Comparison of ENCODE assay signal across 9 cellular contexts in the genomic region with DNA sequence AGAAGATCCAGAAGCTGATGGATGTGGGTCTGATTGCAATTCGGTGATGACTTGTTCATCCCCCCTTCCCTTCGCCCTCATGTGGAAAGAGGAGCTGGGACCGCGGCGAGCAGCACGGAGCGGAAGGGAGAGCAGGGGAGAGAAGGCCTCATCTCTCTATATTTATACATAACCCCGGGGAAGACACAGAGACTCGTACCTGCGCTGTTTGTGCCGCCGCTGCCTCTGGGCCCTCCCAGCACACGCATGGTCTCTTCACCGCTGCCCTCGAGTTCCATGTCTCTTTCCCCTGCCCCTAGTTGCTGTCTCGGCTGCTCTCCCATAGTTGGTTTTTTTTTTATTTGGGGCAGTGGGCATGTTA. TPM values are rescaled to one million over a fixed set of nuclear protein-coding genes. Genes with fewer than 3 reads are reported as not detected.
DNase-seq lines count a peak whose midpoint lies in the region; ATAC-seq and TF ChIP-seq lines count a peak whose summit lies in the region.
"Had no signal": no experiment of that assay in that cellular context is flagged by ENCODE, and none has a peak within 500 bp of the region (broad histone marks: within the 10 kb centered on the region; RNA-seq: fewer than 3 reads in every experiment).

No MANE protein-coding gene starts in this region.

- H2AK5ac ChIP-seq in mesenchymal stem cell (ENCODE audit: low read length, severe bottlenecking) = no peak overlapping the region

- H3K27me3 Mint-ChIP-seq in CD8-positive, alpha-beta memory T cell = no peaks in the 10 kb centered on the region
- H3K27me3 Mint-ChIP-seq in activated CD8-positive, alpha-beta T cell treated with anti-CD3 and anti-CD28 coated beads for 36 hours = no peaks in the 10 kb centered on the region

- no peaks in the 10 kb centered on the region for H3K27me3 ChIP-seq in CD8-positive, alpha-beta memory T cell (ENCODE audit: insufficient read depth, low read length, poor library complexity, severe bottlenecking)
- no peaks in the 10 kb centered on the region for H3K27me3 ChIP-seq in mesenchymal stem cell (ENCODE audit: control insufficient read depth in 1 of 2, insufficient read depth in 1 of 2, low read length in 2 of 2)

- peaks cover 12 to 66% (median 17%) of the 10 kb centered on the region in 3 donors for H3K36me3 Mint-ChIP-seq in CD8-positive, alpha-beta memory T cell
- H3K36me3 Mint-ChIP-seq in activated CD8-positive, alpha-beta T cell treated with anti-CD3 and anti-CD28 coated beads for 36 hours (ENCODE audit: low read depth) = peaks cover 78% of the 10 kb centered on the region

- CTCF ChIA-PET in CD8-positive, alpha-beta memory T cell (lab: Charles Lee) = interaction anchor here (0.6 to 10.4 kb wide), 39 partner anchors 8 to 448 kb away, joined by 3 to 281 read pairs (median 6); a partner anchor contains a TSS
- CTCF ChIA-PET in activated CD8-positive, alpha-beta T cell treated with anti-CD3 and anti-CD28 coated beads for 36 hours (lab: Charles Lee) = interaction anchor here (0.7 to 7.5 kb wide), 24 partner anchors 9 to 155 kb away, joined by 3 to 111 read pairs (median 7); a partner anchor contains a TSS

- H2BK120ac ChIP-seq in mesenchymal stem cell (ENCODE audit: low read depth, low read length) = peak overlapping the region; percentile 23

- no peak overlapping the region for H3K4me2 ChIP-seq in mesenchymal stem cell (ENCODE audit: low read length, poor library complexity, severe bottlenecking)

- H3K9me3 Mint-ChIP-seq in CD8-positive, alpha-beta memory T cell = no peaks in the 10 kb centered on the region
- no peaks in the 10 kb centered on the region for H3K9me3 Mint-ChIP-seq in activated CD8-positive, alpha-beta T cell treated with anti-CD3 and anti-CD28 coated beads for 36 hours

- no peaks in the 10 kb centered on the region for H3K9me3 ChIP-seq in CD8-positive, alpha-beta memory T cell (ENCODE audit: low read length)
- no peaks in the 10 kb centered on the region for H3K9me3 ChIP-seq in mesenchymal stem cell (ENCODE audit: control insufficient read depth, low read length)
- H3K9me3 ChIP-seq: mucosa of descending colon had no signal

- peak overlapping the region in 2 of 7 donors; percentile 32 to 48 for H3K4me3 Mint-ChIP-seq in CD8-positive, alpha-beta memory T cell
- no peak overlapping the region for H3K4me3 Mint-ChIP-seq in activated CD8-positive, alpha-beta T cell treated with anti-CD3 and anti-CD28 coated beads for 36 hours

- no peak overlapping the region for H3K18ac ChIP-seq in mesenchymal stem cell (ENCODE audit: low read depth in 1 of 2, low read length in 2 of 2)

- 96% methylated on average over 16 of the region's 16 CpGs for WGBS in mesenchymal stem cell

- H3K27ac ChIP-seq in 22Rv1 (peak overlapping the region; percentile 40), mesenchymal stem cell (ENCODE audit: low read length, poor library complexity, severe bottlenecking) (no peak overlapping the region)
- H3K27ac ChIP-seq in CD8-positive, alpha-beta memory T cell (ENCODE audit: low read depth, low read length) = no peak overlapping the region

- H2BK5ac ChIP-seq in mesenchymal stem cell (ENCODE audit: low read depth, low read length, poor library complexity, severe bottlenecking) = no peak overlapping the region

- H3K79me1 ChIP-seq in mesenchymal stem cell (replicated peaks; ENCODE audit: low read length, poor library complexity, severe bottlenecking) = peaks cover 14% of the 10 kb centered on the region

- no peak for ATAC-seq in activated CD8-positive, alpha-beta T cell treated with anti-CD3 and anti-CD28 coated beads for 36 hours
- ATAC-seq in HG03439 (IDR thresholded peaks at IDR 0.05; ENCODE audit: unreplicated experiment) = no peak

- H3K36me3 ChIP-seq in CD8-positive, alpha-beta memory T cell (ENCODE audit: insufficient read depth, low read length) = peaks cover 38% of the 10 kb centered on the region
- H3K36me3 ChIP-seq in mesenchymal stem cell (ENCODE audit: control insufficient read depth in 1 of 2, insufficient read depth in 2 of 2, low read depth in 1 of 2, low read length in 2 of 2) = peaks cover 64 to 73% of the 10 kb centered on the region in 2 experiments

- H2BK15ac ChIP-seq in mesenchymal stem cell (ENCODE audit: low read depth, poor library complexity, severe bottlenecking) = no peak overlapping the region

- intact Hi-C loops in activated CD8-positive, alpha-beta T cell treated with anti-CD3 and anti-CD28 coated beads for 36 hours (cut with micrococcal nuclease) = loop anchor here (5.0 kb wide), 1 partner anchor 98 kb away; a partner anchor contains a TSS

- POLR2A ChIA-PET in CD8-positive, alpha-beta memory T cell (lab: Charles Lee) = interaction anchor here (1.0 to 5.7 kb wide), 9 partner anchors 14 to 114 kb away, joined by 3 to 69 read pairs (median 19); a partner anchor contains a TSS
- POLR2A ChIA-PET in activated CD8-positive, alpha-beta T cell treated with anti-CD3 and anti-CD28 coated beads for 36 hours (lab: Charles Lee) = interaction anchor here (0.7 to 9.7 kb wide), 12 partner anchors 8 to 120 kb away, joined by 3 to 206 read pairs (median 4); a partner anchor contains a TSS

- DNase-seq in CD8-positive, alpha-beta memory T cell = no peak
- no peak for DNase-seq in activated CD8-positive, alpha-beta T cell treated with anti-CD3 and anti-CD28 coated beads for 36 hours
- DNase-seq in mesenchymal stem cell (no peak), anterior cingulate cortex (lab: John Stamatoyannopoulos, UW) (no peak), NCI-H82 (lab: John Stamatoyannopoulos, UW) (no peak), SW 1271 (lab: John Stamatoyannopoulos, UW) (no peak)

- H3K4me3 ChIP-seq in CD8-positive, alpha-beta memory T cell (ENCODE audit: low read length) = no peak overlapping the region
- H3K4me3 ChIP-seq in mesenchymal stem cell (ENCODE audit: insufficient read depth in 1 of 2, low read depth in 1 of 2, low read length in 2 of 2) = no peak overlapping the region
- H3K4me3 ChIP-seq: mucosa of descending colon had no signal

- peaks cover 38% of the 10 kb centered on the region for H3K4me1 ChIP-seq in CD8-positive, alpha-beta memory T cell (ENCODE audit: insufficient read depth, low read length)
- H3K4me1 ChIP-seq in mesenchymal stem cell (ENCODE audit: control insufficient read depth, insufficient read depth, low read depth, low read length) = peaks cover 31% of the 10 kb centered on the region

- H4K91ac ChIP-seq in mesenchymal stem cell (ENCODE audit: low read length) = no peak overlapping the region

- H3K4ac ChIP-seq in mesenchymal stem cell (ENCODE audit: low read depth in 1 of 2, low read length in 2 of 2) = no peak overlapping the region

- TF ChIP-seq CTCF in 22Rv1 (IDR thresholded peaks at IDR 0.05) = no peak
- TF ChIP-seq CTCF in activated CD8-positive, alpha-beta T cell treated with anti-CD3 and anti-CD28 coated beads for 36 hours (IDR thresholded peaks at IDR 0.05) = no peak

- H3K23ac ChIP-seq in mesenchymal stem cell (ENCODE audit: low read length in 2 of 2) = no peak overlapping the region

- H3K9ac ChIP-seq in mesenchymal stem cell (ENCODE audit: low read length) = no peak overlapping the region

- peak overlapping the region in 7 of 8 donors; percentile 72 to 99 (median 96) for H3K27ac Mint-ChIP-seq in CD8-positive, alpha-beta memory T cell
- peak overlapping the region; percentile 65 for H3K27ac Mint-ChIP-seq in activated CD8-positive, alpha-beta T cell treated with anti-CD3 and anti-CD28 coated beads for 36 hours

- H3K14ac ChIP-seq in mesenchymal stem cell (ENCODE audit: low read length in 2 of 2) = no peak overlapping the region

- H3K4me1 Mint-ChIP-seq in CD8-positive, alpha-beta memory T cell = peaks cover 16 to 50% (median 31%) of the 10 kb centered on the region in 3 donors
- peaks cover 40% of the 10 kb centered on the region for H3K4me1 Mint-ChIP-seq in activated CD8-positive, alpha-beta T cell treated with anti-CD3 and anti-CD28 coated beads for 36 hours (ENCODE audit: low read depth)

- H2BK12ac ChIP-seq in mesenchymal stem cell (ENCODE audit: low read length in 2 of 2) = no peak overlapping the region

- no peak overlapping the region for H2AFZ ChIP-seq in mesenchymal stem cell (ENCODE audit: low read depth, low read length)

- H4K8ac ChIP-seq in mesenchymal stem cell (ENCODE audit: low read length) = no peak overlapping the region

RNA-seq across cellular contexts. Expression of a gene that starts 2.5 kb away (rescaled TPM):
- total RNA-seq in CD8-positive, alpha-beta memory T cell = 100 to 1,000 TPM; 205 to 213 TPM
- 206 TPM for polyA plus RNA-seq in CD8-positive, alpha-beta memory T cell
- total RNA-seq in activated CD8-positive, alpha-beta T cell treated with anti-CD3 and anti-CD28 coated beads for 36 hours = 100 to 1,000 TPM; 210 to 214 TPM
- polyA plus RNA-seq in mesenchymal stem cell (2013, experiment 1 of 2) = 0.79 TPM
- polyA plus RNA-seq in mesenchymal stem cell (2013, experiment 2 of 2) = 0.73 TPM

RNA-seq across cellular contexts. Expression of a gene that starts 18.1 kb away (rescaled TPM):
- total RNA-seq in CD8-positive, alpha-beta memory T cell = 100 to 1,000 TPM; 457 to 461 TPM
- 108 TPM for polyA plus RNA-seq in CD8-positive, alpha-beta memory T cell
- total RNA-seq in activated CD8-positive, alpha-beta T cell treated with anti-CD3 and anti-CD28 coated beads for 36 hours = 100 to 1,000 TPM; 396 to 416 TPM
- polyA plus RNA-seq in mesenchymal stem cell (2013, experiment 1 of 2) = 111 TPM
- polyA plus RNA-seq in mesenchymal stem cell (2013, experiment 2 of 2) = 110 TPM

RNA-seq across cellular contexts. Expression of a gene that starts 21.9 kb away (rescaled TPM):
- total RNA-seq in CD8-positive, alpha-beta memory T cell = 10 to 100 TPM; 28.3 to 31.5 TPM
- 47.6 TPM for polyA plus RNA-seq in CD8-positive, alpha-beta memory T cell
- 10 to 100 TPM; 33.7 to 41.5 TPM for total RNA-seq in activated CD8-positive, alpha-beta T cell treated with anti-CD3 and anti-CD28 coated beads for 36 hours
- polyA plus RNA-seq in mesenchymal stem cell (2013, experiment 1 of 2) = 59.3 TPM
- 55.7 TPM for polyA plus RNA-seq in mesenchymal stem cell (2013, experiment 2 of 2)

RNA-seq across cellular contexts. Expression of a gene that starts 22.0 kb away (rescaled TPM):
- 10 to 100 TPM; 75.3 to 78.6 TPM for total RNA-seq in CD8-positive, alpha-beta memory T cell
- 51.6 TPM for polyA plus RNA-seq in CD8-positive, alpha-beta memory T cell
- 10 to 100 TPM; 66.0 to 69.2 TPM for total RNA-seq in activated CD8-positive, alpha-beta T cell treated with anti-CD3 and anti-CD28 coated beads for 36 hours
- polyA plus RNA-seq in mesenchymal stem cell (2013, experiment 1 of 2) = 81.2 TPM
- polyA plus RNA-seq in mesenchymal stem cell (2013, experiment 2 of 2) = 80.4 TPM

RNA-seq across cellular contexts. Expression of a gene that starts 26.3 kb away (rescaled TPM):
- total RNA-seq in CD8-positive, alpha-beta memory T cell = 10 to 100 TPM; 25.5 to 26.4 TPM
- 28.7 TPM for polyA plus RNA-seq in CD8-positive, alpha-beta memory T cell
- total RNA-seq in activated CD8-positive, alpha-beta T cell treated with anti-CD3 and anti-CD28 coated beads for 36 hours = 10 to 100 TPM; 25.8 to 26.1 TPM
- 38.5 TPM for polyA plus RNA-seq in mesenchymal stem cell (2013, experiment 1 of 2)
- polyA plus RNA-seq in mesenchymal stem cell (2013, experiment 2 of 2) = 36.7 TPM
